In genomic region chr14:105411017-105411941, GRCh38 we compare ENCODE assay signal across 8 cellular contexts. TPM values are rescaled to one million over a fixed set of nuclear protein-coding genes. Genes with fewer than 3 reads are reported as not detected.
DNase-seq lines count a peak whose midpoint lies in the region; ATAC-seq, FAIRE-seq and TF ChIP-seq lines count a peak whose summit lies in the region.

No MANE protein-coding gene starts in this region.

- TF ChIP-seq POLR2A in H1 (IDR thresholded peaks at IDR 0.05; ENCODE audit: control extremely low read depth in 1 of 2, low read depth in 2 of 2, low read length in 2 of 2) = no peak

- WGBS in H1 (ENCODE audit: extremely low coverage in 1 of 2, insufficient coverage in 1 of 2, insufficient read length in 1 of 2, insufficient replicate concordance in 2 of 2, low coverage in 1 of 2, low lambda C conversion rate in 2 of 2, missing lambda C conversion rate in 1 of 2), 2 experiments = 28% methylated on average over 59 of the region's 86 CpGs; no CpG with 5 or more reads in 1 of the 2 experiments

- peak overlapping the region; percentile 80; the same call in 1 of the 2 replicates for H2BK12ac ChIP-seq in H1 (ENCODE audit: low read depth, low read length)

- H3K18ac ChIP-seq in H1 (ENCODE audit: extremely low read depth, low read length) = peak overlapping the region; percentile 85

- no peak overlapping the region for H3K14ac ChIP-seq in H1 (ENCODE audit: insufficient read length)

- peaks cover 0 to 8% (median 5%) of the 10 kb centered on the region in 4 experiments; a peak in 6 of 7 replicates for H3K4me1 ChIP-seq in H1 (replicated peaks in 1 of 4; ENCODE audit: control insufficient read depth in 3 of 4, insufficient read depth in 4 of 4, low read length in 3 of 4)

- no peak overlapping the region for H2BK120ac ChIP-seq in H1 (replicated peaks; ENCODE audit: low read depth, low read length)

- ATAC-seq in Right ventricle myocardium inferior (peak; percentile 40), GM19328 (IDR thresholded peaks at IDR 0.05; ENCODE audit: unreplicated experiment) (no peak)

- H2AFZ ChIP-seq in H1 (ENCODE audit: low read length) = no peak overlapping the region

- no peak for TF ChIP-seq CTCF in H1 (IDR thresholded peaks at IDR 0.05; ENCODE audit: control extremely low read depth in 1 of 3, insufficient read depth in 1 of 3, low read depth in 1 of 3, low read length in 3 of 3)

- FAIRE-seq in H1 (lab: Jason Lieb, UNC) = no peak

- no peaks in the 10 kb centered on the region for H3K9me3 ChIP-seq in H1 (ENCODE audit: insufficient read depth in 2 of 2, low read depth in 1 of 2, low read length in 1 of 2)

- H4K8ac ChIP-seq in H1 (ENCODE audit: extremely low read depth, insufficient read depth, low read length) = peak overlapping the region; percentile 54; the same call in 1 of the 2 replicates

- H3K36me3 ChIP-seq in H1 (ENCODE audit: control insufficient read depth in 2 of 4, insufficient read depth in 4 of 4, low read length in 3 of 4) = no peaks in the 10 kb centered on the region

- H4K20me1 ChIP-seq in H1 (replicated peaks in 1 of 2; ENCODE audit: control insufficient read depth in 1 of 2, insufficient read depth in 2 of 2, low read length in 2 of 2) = peaks cover 0 to 6% of the 10 kb centered on the region in 2 experiments

- H3K79me2 ChIP-seq in H1 (ENCODE audit: control insufficient read depth in 1 of 2, insufficient read depth in 2 of 2, low read length in 2 of 2) = no peaks in the 10 kb centered on the region

- H2BK5ac ChIP-seq in H1 (ENCODE audit: low read depth, low read length) = 0 out of 2 replicates have a peak overlapping the region, but pooled peaks have one; percentile 30

- no peak overlapping the region for H3K27ac ChIP-seq in H1 (ENCODE audit: low read depth, low read length)

- peak overlapping the region; percentile 97 for H4K91ac ChIP-seq in H1 (replicated peaks; ENCODE audit: insufficient read length, low read length)

- H3K23me2 ChIP-seq in H1 (ENCODE audit: low read depth, low read length) = peaks cover 11% of the 10 kb centered on the region; the same call in 1 of the 2 replicates

- H3K9ac ChIP-seq in H1 (replicated peaks in 1 of 4; ENCODE audit: extremely low read depth in 1 of 4, low read depth in 3 of 4, low read length in 3 of 4) = no peak overlapping the region

- peaks cover 8 to 48% (median 39%) of the 10 kb centered on the region in 4 experiments for H3K27me3 ChIP-seq in H1 (replicated peaks in 1 of 4; ENCODE audit: control insufficient read depth in 3 of 4, extremely low read depth in 1 of 4, insufficient read depth in 3 of 4, low read length in 3 of 4)

- intact Hi-C loops in Right ventricle myocardium inferior (cut with DNase I) (no loop called here), cardiac septum (cut with DNase I) (no loop called here)

- no peak overlapping the region for H2BK20ac ChIP-seq in H1 (ENCODE audit: low read length)

- H3K4me2 ChIP-seq in H1 (ENCODE audit: insufficient read depth in 1 of 2, low read depth in 2 of 2, low read length in 2 of 2) = peak overlapping the region; percentile 70 to 76

- POLR2A ChIA-PET in H1 (lab: Charles Lee; ENCODE audit: partially characterized antibody) = interaction anchor here (1.0 to 2.8 kb wide), 6 partner anchors 9 to 46 kb away, joined by 3 to 14 read pairs (median 4); partner anchors contain the start of genes MTA1 and TEX22

- TF ChIP-seq EP300 in H1 (IDR thresholded peaks at IDR 0.05; ENCODE audit: borderline replicate concordance in 1 of 2, low read depth in 2 of 2, low read length in 2 of 2) = no peak

- peak overlapping the region; percentile 16 to 55 (median 28); a peak in 6 of 8 replicates for H3K4me3 ChIP-seq in H1 (ENCODE audit: extremely low read depth in 1 of 4, insufficient read depth in 2 of 4, low read depth in 3 of 4, low read length in 4 of 4)

- no peak overlapping the region for H3K23ac ChIP-seq in H1 (ENCODE audit: insufficient read length)

- H4K5ac ChIP-seq in H1 (ENCODE audit: insufficient read length, low read depth, low read length) = no peak overlapping the region

- CTCF ChIA-PET in H1 (lab: Charles Lee; ENCODE audit: partially characterized antibody) = interaction anchor here (0.6 to 1.8 kb wide), 6 partner anchors 10 to 1252 kb away, joined by 3 to 6 read pairs (median 3); partner anchors contain the start of gene TEX22

- TF ChIP-seq RAD21 in H1 (IDR thresholded peaks at IDR 0.05 in 1 of 2, conservative IDR thresholded peaks at IDR 0.05 in 1 of 2; ENCODE audit: low read depth in 2 of 2, low read length in 2 of 2) = no peak

- no peaks in the 10 kb centered on the region for H3K79me1 ChIP-seq in H1 (ENCODE audit: low read depth, low read length)

- peak overlapping the region; percentile 23 for H3K4ac ChIP-seq in H1 (replicated peaks; ENCODE audit: insufficient read length, low read depth, low read length)

- no peak overlapping the region for H2AK5ac ChIP-seq in H1 (ENCODE audit: low read depth, low read length)

- peak; percentile 77 for DNase-seq in Right ventricle myocardium inferior (ENCODE audit: missing footprints)
- DNase-seq in cardiac septum (ENCODE audit: low spot score) = no peak
- peak; percentile 59 for DNase-seq in RPMI8226
- peak in 1 of 2 experiments; percentile 74 for DNase-seq in H1 (ENCODE audit: low read depth in 1 of 2, low spot score in 2 of 2)
- peak; percentile 19 for DNase-seq in midbrain (lab: John Stamatoyannopoulos, UW)
- no peak for DNase-seq in GDM1 (lab: John Stamatoyannopoulos, UW)
- no peak for DNase-seq in activated gamma-delta T cell treated with Interleukin-2 at 50 U/mL for 16 hours

- peak overlapping the region; percentile 100; the same call in 1 of the 2 replicates for H2BK15ac ChIP-seq in H1 (ENCODE audit: low read length)

- H3K56ac ChIP-seq in H1 (replicated peaks; ENCODE audit: insufficient read length, low read depth, low read length) = no peak overlapping the region

TF ChIP-seq in H1, 55 proteins besides CTCF, POLR2A, EP300 and RAD21 (continues in another document):
- TF ChIP-seq ASH2L (IDR thresholded peaks at IDR 0.05; ENCODE audit: low read length) = no peak
- TF ChIP-seq KDM5A (IDR thresholded peaks at IDR 0.05; ENCODE audit: low read length) = no peak
- TF ChIP-seq EGR1 (IDR thresholded peaks at IDR 0.05; ENCODE audit: borderline replicate concordance, low read depth, low read length) = no peak
- peak; percentile 59 for TF ChIP-seq EZH2 (IDR thresholded peaks at IDR 0.05; ENCODE audit: low read depth, low read length, severe bottlenecking)
- TF ChIP-seq HDAC6 (IDR thresholded peaks at IDR 0.05; ENCODE audit: low read depth, low read length) = no peak
- no peak for TF ChIP-seq SIN3A (conservative IDR thresholded peaks at IDR 0.05 in 1 of 2, IDR thresholded peaks at IDR 0.05 in 1 of 2; ENCODE audit: low read depth in 1 of 2, low read length in 2 of 2)
- TF ChIP-seq JUND (IDR thresholded peaks at IDR 0.05; ENCODE audit: low read length) = no peak
- TF ChIP-seq YY1 (IDR thresholded peaks at IDR 0.05; ENCODE audit: low read depth, low read length) = no peak
- no peak for TF ChIP-seq TCF12 (IDR thresholded peaks at IDR 0.05; ENCODE audit: low read depth, low read length)
- peak; percentile 44 for TF ChIP-seq MAX (IDR thresholded peaks at IDR 0.05)
- no peak for TF ChIP-seq USF2 (IDR thresholded peaks at IDR 0.05; ENCODE audit: low read length)
- no peak for TF ChIP-seq SIX5 (IDR thresholded peaks at IDR 0.05; ENCODE audit: low read depth, low read length)
- no peak for TF ChIP-seq ZNF274 (IDR thresholded peaks at IDR 0.05; ENCODE audit: borderline replicate concordance, extremely low read depth, low read length)
- no peak for TF ChIP-seq FOSL1 (IDR thresholded peaks at IDR 0.05; ENCODE audit: insufficient read depth, low read depth, low read length)
- TF ChIP-seq SUZ12 (IDR thresholded peaks at IDR 0.05; ENCODE audit: low read length) = peak; percentile 42; the same call in 1 of the 2 replicates
- TF ChIP-seq HDAC2 (IDR thresholded peaks at IDR 0.05; ENCODE audit: borderline replicate concordance in 1 of 2, low read depth in 2 of 2, low read length in 2 of 2) = no peak
- no peak for TF ChIP-seq SIRT6 (IDR thresholded peaks at IDR 0.05; ENCODE audit: low read length)
- no peak for TF ChIP-seq PHF8 (conservative IDR thresholded peaks at IDR 0.05; ENCODE audit: low read depth, low read length)

RNA-seq across cellular contexts. Expression of gene MTA1, which starts 8.3 kb away (rescaled TPM):
- total RNA-seq in Right ventricle myocardium inferior (192 TPM), cardiac septum (140 TPM)
- 217 and 221 TPM in 2 replicates for total RNA-seq in H1 (2021; fragmentation: NEBNext Ultra II Directional; extraction: Animal tissue kit (Norgen Biotek cat#: 25700))
- polyA plus RNA-seq in H1 (2011; rRNA removed) = 73.9 and 159 TPM in 2 replicates
- polyA plus RNA-seq in H1 (2011; cell fraction: cytosol; rRNA removed) = 107 TPM
- polyA plus RNA-seq in H1 (2011; cell fraction: nucleus; rRNA removed) = 578 TPM
- polyA plus RNA-seq in H1 (2012, experiment 1 of 2) = 172 to 212 TPM (median 181 TPM) in 4 replicates
- 113 TPM for polyA plus RNA-seq in H1 (2012, experiment 2 of 2)
- polyA plus RNA-seq in H1 (2013, experiment 1 of 2) = 173 TPM
- polyA plus RNA-seq in H1 (2013, experiment 2 of 2) = 167 TPM
- 58.7 and 60.2 TPM in 2 replicates for polyA minus RNA-seq in H1 (2011; rRNA and poly(A)+ RNA removed)
- 171 TPM for polyA minus RNA-seq in H1 (2011; cell fraction: cytosol; rRNA and poly(A)+ RNA removed)
- polyA minus RNA-seq in H1 (2011; cell fraction: nucleus; rRNA and poly(A)+ RNA removed) = 231 TPM

RNA-seq across cellular contexts. Expression of gene TEX22, which starts 12.9 kb away (rescaled TPM):
- 2.4 TPM for total RNA-seq in Right ventricle myocardium inferior
- 0.46 TPM for total RNA-seq in cardiac septum
- total RNA-seq in H1 (2021; fragmentation: NEBNext Ultra II Directional; extraction: Animal tissue kit (Norgen Biotek cat#: 25700)) = 0.39 and 0.82 TPM in 2 replicates
- polyA plus RNA-seq in H1 (2011; rRNA removed) = 0.24 and 0.67 TPM in 2 replicates
- polyA plus RNA-seq in H1 (2011; cell fraction: cytosol; rRNA removed) = 0.70 TPM
- 5.9 TPM for polyA plus RNA-seq in H1 (2011; cell fraction: nucleus; rRNA removed)
- polyA plus RNA-seq in H1 (2012, experiment 1 of 2) = 0.28 to 0.54 TPM (median 0.42 TPM) in 4 replicates
- polyA plus RNA-seq in H1 (2012, experiment 2 of 2) = 0.05 TPM
- 0.14 TPM for polyA plus RNA-seq in H1 (2013, experiment 1 of 2)
- polyA plus RNA-seq in H1 (2013, experiment 2 of 2) = 0.07 TPM
- polyA minus RNA-seq in H1 (2011; rRNA and poly(A)+ RNA removed) = 0.10 and 0.16 TPM in 2 replicates
- polyA minus RNA-seq in H1 (2011; cell fraction: cytosol; rRNA and poly(A)+ RNA removed) = not detected
- polyA minus RNA-seq in H1 (2011; cell fraction: nucleus; rRNA and poly(A)+ RNA removed) = 1.5 TPM

Comparison
In these comparisons a context has a peak if more than half of its experiments do, and no peak if none do; other contexts are left out.
1. DNase-seq: peak in Right ventricle myocardium inferior (single experiment), RPMI8226 (single experiment) and midbrain (single experiment); none in cardiac septum (single experiment), GDM1 (single experiment) and activated gamma-delta T cell treated with Interleukin-2 at 50 U/mL for 16 hours (single experiment).